In the genomic region with DNA sequence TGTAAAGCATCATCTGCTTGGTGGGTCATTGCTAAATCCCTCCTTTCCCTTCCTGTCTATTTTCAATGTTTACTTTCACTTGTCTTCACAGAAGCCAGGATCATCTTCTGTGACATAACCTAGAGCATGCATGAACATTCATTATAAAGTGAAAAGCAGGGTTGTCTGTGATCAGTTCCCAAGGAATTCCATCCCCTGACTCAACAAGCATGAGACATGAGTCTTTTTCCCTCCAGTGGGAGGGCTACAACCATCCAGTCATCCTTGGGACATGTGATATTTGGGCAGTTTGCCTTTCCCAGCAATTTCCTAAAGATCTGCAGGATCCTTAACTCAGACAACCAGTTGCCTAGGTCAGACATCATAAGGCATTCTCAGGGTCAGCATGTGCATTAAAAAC, we compare ENCODE assay signal across 1 cellular context.
TF ChIP-seq lines count a peak whose summit lies in the region.

No MANE protein-coding gene starts in this region.

TF ChIP-seq in A549, 52 proteins besides CTCF, POLR2A, EP300 and RAD21 (continued from another document):
- TF ChIP-seq, protein P1, sequence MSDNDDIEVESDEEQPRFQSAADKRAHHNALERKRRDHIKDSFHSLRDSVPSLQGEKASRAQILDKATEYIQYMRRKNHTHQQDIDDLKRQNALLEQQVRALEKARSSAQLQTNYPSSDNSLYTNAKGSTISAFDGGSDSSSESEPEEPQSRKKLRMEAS (IDR thresholded peaks at IDR 0.05): no peak
- no peak for TF ChIP-seq JUN (IDR thresholded peaks at IDR 0.05)
- TF ChIP-seq KDM1A (IDR thresholded peaks at IDR 0.05; ENCODE audit: low read depth): no peak
